In genomic region chr6:112879920-112880413, GRCh38 we compare ENCODE assay signal across 1 cellular context.
TF ChIP-seq lines count a peak whose summit lies in the region.

No MANE protein-coding gene starts in this region.

TF ChIP-seq in K562, 482 proteins besides CTCF, POLR2A, EP300 and RAD21 (continued from another document and continues in another):
- TF ChIP-seq ZNF407 (IDR thresholded peaks at IDR 0.05; ENCODE audit: low read depth) (no peak), SRF (CRISPR knock-in tag; IDR thresholded peaks at IDR 0.05) (peak in 1 of 2 experiments; percentile 38; a peak in 1 of 4 replicates), KHSRP (IDR thresholded peaks at IDR 0.05) (no peak), PCBP1 (IDR thresholded peaks at IDR 0.05; ENCODE audit: low read depth, low read length, poor library complexity, severe bottlenecking) (no peak), RBFOX2 (IDR thresholded peaks at IDR 0.05; ENCODE audit: low read depth, low read length) (peak; percentile 68), NBN (IDR thresholded peaks at IDR 0.05; ENCODE audit: low read depth) (no peak), ZNF232 (CRISPR knock-in tag; IDR thresholded peaks at IDR 0.05) (no peak), ZNF146 (CRISPR knock-in tag; IDR thresholded peaks at IDR 0.05; ENCODE audit: unreplicated experiment) (no peak), NEUROD1 (IDR thresholded peaks at IDR 0.05; ENCODE audit: borderline replicate concordance, low read depth, low read length, partially characterized antibody) (peak; percentile 25), MIER1 (IDR thresholded peaks at IDR 0.05; ENCODE audit: low read depth) (no peak), ZNF324 (CRISPR knock-in tag; IDR thresholded peaks at IDR 0.05) (no peak), HDGF (IDR thresholded peaks at IDR 0.05) (no peak), MGA (IDR thresholded peaks at IDR 0.05) (no peak), ZNF347 (CRISPR knock-in tag; IDR thresholded peaks at IDR 0.05; ENCODE audit: low read depth) (no peak), POLR2H (tag; IDR thresholded peaks at IDR 0.05; ENCODE audit: low read depth) (no peak), PPARD (CRISPR knock-in tag; IDR thresholded peaks at IDR 0.05) (no peak), ELF2 (CRISPR knock-in tag; IDR thresholded peaks at IDR 0.05) (no peak), GATAD2B (IDR thresholded peaks at IDR 0.05; ENCODE audit: borderline replicate concordance) (no peak), ZNF143 (CRISPR knock-in tag; IDR thresholded peaks at IDR 0.05) (no peak), E2F3 (CRISPR knock-in tag; IDR thresholded peaks at IDR 0.05) (no peak), NR2F6 (CRISPR knock-in tag; IDR thresholded peaks at IDR 0.05) (no peak), NKRF (IDR thresholded peaks at IDR 0.05; ENCODE audit: borderline replicate concordance) (0 out of 2 replicates have a peak, but pooled peaks have one; percentile 50)
- TF ChIP-seq, protein P1, sequence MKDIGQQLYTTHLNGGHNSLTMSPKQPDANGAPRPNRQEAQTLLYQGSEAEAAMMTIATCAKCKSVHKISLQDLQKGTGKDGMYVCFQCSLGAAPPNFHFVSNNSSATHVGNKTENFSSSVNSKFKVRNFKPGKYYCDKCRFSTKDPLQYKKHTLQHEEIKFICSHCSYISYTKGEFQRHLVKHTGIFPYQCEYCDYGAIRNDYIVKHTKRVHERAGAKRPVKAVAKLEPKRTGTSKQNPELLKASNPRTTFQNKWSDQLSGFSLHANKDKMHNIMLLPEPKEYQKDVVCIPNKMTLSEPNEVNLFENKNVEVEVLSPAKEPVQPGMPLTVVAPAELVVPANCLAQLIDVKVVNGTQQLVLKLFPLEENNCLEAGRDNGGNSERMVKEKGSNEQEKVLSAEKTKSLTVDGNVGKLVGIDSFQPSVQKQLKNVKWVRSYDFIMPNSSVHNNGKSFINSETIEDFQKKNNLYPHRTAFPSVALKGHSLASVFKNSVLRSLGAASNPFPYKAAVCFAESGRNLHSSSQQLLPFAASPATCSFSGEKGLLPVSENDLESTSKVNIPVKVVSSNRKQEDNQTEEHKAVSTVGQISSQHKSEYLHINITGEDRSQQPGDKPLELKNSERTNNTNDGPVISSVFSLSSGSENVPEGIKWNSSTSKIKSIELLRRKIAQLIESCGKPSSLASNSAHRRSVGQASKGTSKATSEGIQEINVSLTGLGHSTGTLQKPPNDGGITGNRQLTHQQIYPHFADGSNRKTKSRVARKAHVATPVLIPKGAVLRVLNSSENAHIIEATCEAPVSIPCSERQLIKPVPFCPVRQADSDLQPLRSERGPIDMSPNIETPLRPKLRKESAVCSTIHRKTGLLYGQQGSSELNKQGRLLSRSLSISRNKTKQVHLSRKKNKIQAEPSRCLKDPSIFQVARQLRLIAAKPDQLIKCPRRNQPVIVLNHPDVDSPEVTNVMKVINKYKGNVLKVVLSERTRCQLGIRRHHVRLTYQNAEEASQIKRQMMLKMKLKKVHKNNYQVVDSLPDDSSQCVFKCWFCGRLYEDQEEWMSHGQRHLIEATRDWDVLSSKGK (CRISPR knock-in tag; IDR thresholded peaks at IDR 0.05) = no peak
- TF ChIP-seq, protein P2, sequence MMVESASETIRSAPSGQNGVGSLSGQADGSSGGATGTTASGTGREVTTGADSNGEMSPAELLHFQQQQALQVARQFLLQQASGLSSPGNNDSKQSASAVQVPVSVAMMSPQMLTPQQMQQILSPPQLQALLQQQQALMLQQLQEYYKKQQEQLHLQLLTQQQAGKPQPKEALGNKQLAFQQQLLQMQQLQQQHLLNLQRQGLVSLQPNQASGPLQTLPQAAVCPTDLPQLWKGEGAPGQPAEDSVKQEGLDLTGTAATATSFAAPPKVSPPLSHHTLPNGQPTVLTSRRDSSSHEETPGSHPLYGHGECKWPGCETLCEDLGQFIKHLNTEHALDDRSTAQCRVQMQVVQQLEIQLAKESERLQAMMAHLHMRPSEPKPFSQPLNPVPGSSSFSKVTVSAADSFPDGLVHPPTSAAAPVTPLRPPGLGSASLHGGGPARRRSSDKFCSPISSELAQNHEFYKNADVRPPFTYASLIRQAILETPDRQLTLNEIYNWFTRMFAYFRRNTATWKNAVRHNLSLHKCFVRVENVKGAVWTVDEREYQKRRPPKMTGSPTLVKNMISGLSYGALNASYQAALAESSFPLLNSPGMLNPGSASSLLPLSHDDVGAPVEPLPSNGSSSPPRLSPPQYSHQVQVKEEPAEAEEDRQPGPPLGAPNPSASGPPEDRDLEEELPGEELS (CRISPR knock-in tag; IDR thresholded peaks at IDR 0.05; ENCODE audit: borderline replicate concordance) = no peak
